7 cellular contexts compared by ENCODE assay signal in the genomic region with DNA sequence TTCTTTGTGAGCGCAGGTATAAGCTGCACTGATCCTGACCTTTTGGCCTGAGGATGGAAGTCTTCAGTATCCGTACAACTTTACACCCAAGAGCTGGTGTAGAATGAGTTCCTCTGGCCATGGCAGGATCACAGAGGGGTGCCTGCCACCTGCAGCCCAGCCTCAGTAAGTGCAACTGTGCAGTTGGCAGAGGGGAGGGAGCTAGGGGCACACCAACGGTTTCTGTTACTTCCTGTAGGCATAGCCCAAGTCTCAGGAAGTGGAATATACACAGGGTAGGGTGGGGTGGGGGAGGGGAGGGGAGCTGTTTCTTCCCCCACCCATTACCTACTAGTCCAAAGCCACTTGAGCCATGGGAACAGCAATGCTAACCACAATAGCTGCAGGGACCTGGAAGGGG.
A peak's percentile ranks its signal among the peaks of the same experiment; 100 is the strongest.
DNase-seq lines count a peak whose midpoint lies in the region; ATAC-seq, FAIRE-seq and TF ChIP-seq lines count a peak whose summit lies in the region.

No MANE protein-coding gene starts in this region.

- no peaks in the 10 kb centered on the region for H3K79me2 ChIP-seq in HepG2 (ENCODE audit: insufficient read depth, low read length)

- H3K4me1 ChIP-seq in HepG2 (ENCODE audit: insufficient read depth, low read length) = no peaks in the 10 kb centered on the region

- 31% methylated on average over 3 of the region's 3 CpGs for WGBS in HepG2 (ENCODE audit: low lambda C conversion rate)
- WGBS in lower leg skin, 2 donors = 30 to 39% methylated on average over 3 of the region's 3 CpGs

- peak; percentile 75 for FAIRE-seq in HepG2 (lab: Jason Lieb, UNC)

- BruUV-seq in HepG2 (replicated peaks; lab: Mats Ljungman, UMichigan) = no TSS peak

- 0 out of 5 replicates have a peak, but pooled peaks cover 0 to 5% of the 10 kb centered on the region in 2 experiments for H3K27me3 ChIP-seq in HepG2 (ENCODE audit: control insufficient read depth in 1 of 2, insufficient read depth in 2 of 2, low read length in 2 of 2)

- TF ChIP-seq CTCF in RWPE1 (conservative IDR thresholded peaks at IDR 0.05; ENCODE audit: low read depth) = peak; percentile 19; the same call in 1 of the 2 replicates
- peak; percentile 85 for TF ChIP-seq CTCF in HepG2 (CRISPR knock-in tag; IDR thresholded peaks at IDR 0.05)
- no peak for TF ChIP-seq CTCF in lower leg skin (IDR thresholded peaks at IDR 0.05)

- peak; percentile 53; the same call in 1 of the 2 replicates for TF ChIP-seq RAD21 in HepG2 (CRISPR knock-in tag; IDR thresholded peaks at IDR 0.05)

- H2AFZ ChIP-seq in HepG2 (ENCODE audit: low read length) = no peak overlapping the region

- no peak overlapping the region for H3K9ac ChIP-seq in HepG2 (ENCODE audit: insufficient read depth, low read depth, low read length)

- no peaks in the 10 kb centered on the region for H3K9me3 ChIP-seq in HepG2 (ENCODE audit: low read length)

- no peak for TF ChIP-seq POLR2A in HepG2 (IDR thresholded peaks at IDR 0.05; ENCODE audit: insufficient read depth in 1 of 2, low read depth in 2 of 2, low read length in 2 of 2)
- no peak for TF ChIP-seq POLR2A in lower leg skin (IDR thresholded peaks at IDR 0.05)

- H3K4me3 ChIP-seq in HepG2 (replicated peaks in 1 of 3; ENCODE audit: insufficient read depth in 1 of 3, low read depth in 2 of 3, low read length in 3 of 3) = no peak overlapping the region
- H3K4me3 ChIP-seq in lower leg skin (ENCODE audit: low read depth, poor library complexity, severe bottlenecking) = no peak overlapping the region

- intact Hi-C loops in HepG2 (cut with micrococcal nuclease; ENCODE audit: unreplicated experiment) (loop anchor here (1.0 to 5.0 kb wide), 4 partner anchors 90 to 819 kb away; a partner anchor contains a TSS), lower leg skin (cut with DNase I; ENCODE audit: low total_unique reads) (loop anchor here (10.0 kb wide), 1 partner anchor 203 kb away; no protein-coding TSS in a partner anchor)

- ATAC-seq in HG03039 (IDR thresholded peaks at IDR 0.05; ENCODE audit: unreplicated experiment) = peak; percentile 75
- peak; percentile 100 for ATAC-seq in HepG2

- in situ Hi-C loops in T47D (cut with HindIII; ENCODE audit: low pct_unique_long_range_greater_than_20kb, low sequenced_read_pairs) = no loop called here
- in situ Hi-C loops in HepG2 (cut with HindIII; ENCODE audit: extremely low pct_ligation_motif_present, low pct_unique_long_range_greater_than_20kb) = loop anchor here (5.0 kb wide), 1 partner anchor 195 kb away; no protein-coding TSS in a partner anchor

- H4K20me1 ChIP-seq in HepG2 (ENCODE audit: insufficient read depth, low read length) = no peaks in the 10 kb centered on the region

- TF ChIP-seq EP300 in HepG2 (IDR thresholded peaks at IDR 0.05; ENCODE audit: low read depth in 2 of 2, low read length in 2 of 2) (no peak), HepG2 (CRISPR knock-in tag; IDR thresholded peaks at IDR 0.05; ENCODE audit: borderline replicate concordance) (no peak)

- peak; percentile 41 for DNase-seq in GM03348 (ENCODE audit: low spot score)
- peak; percentile 42 for DNase-seq in RWPE1 (ENCODE audit: low spot score)
- peak; percentile 23 to 59 for DNase-seq in T47D (ENCODE audit: low read depth in 1 of 2, low spot score in 1 of 2)
- peak; percentile 35 for DNase-seq in HepG2 (ENCODE audit: low spot score)
- DNase-seq in stimulated activated CD8-positive, alpha-beta memory T cell treated with anti-CD3 and anti-CD28 coated beads, Interleukin-7, amount 100 ng/mL, for 48 hours (ENCODE audit: extremely low read depth in 1 of 2, low read depth in 1 of 2) = peak; percentile 8 to 24
- DNase-seq in lower leg skin (ENCODE audit: low spot score in 2 of 2) = no peak

- CTCF ChIA-PET in RWPE1 (lab: Yijun Ruan, JAX) = interaction anchor here (0.6 to 1.1 kb wide), 8 partner anchors 8 to 886 kb away, joined by 3 to 5 read pairs (median 3); no protein-coding TSS in a partner anchor
- CTCF ChIA-PET in HepG2 (lab: Yijun Ruan, JAX; ENCODE audit: low intra/inter-chr PET ratio, low total read pairs) = interaction anchor here (1.2 kb wide), 1 partner anchor 197 kb away, joined by 8 read pairs; no protein-coding TSS in a partner anchor

- POLR2A ChIA-PET in RWPE1 (lab: Yijun Ruan, JAX; ENCODE audit: low non-redundant PET) (no interaction called here), HepG2 (lab: Yijun Ruan, JAX) (no interaction called here)

- H3K27ac ChIP-seq in RWPE1 (no peak overlapping the region), HepG2 (ENCODE audit: extremely low read length, insufficient read depth, low read length) (no peak overlapping the region)

- H3K36me3 ChIP-seq in HepG2 (replicated peaks in 1 of 2; ENCODE audit: control insufficient read depth in 1 of 2, insufficient read depth in 2 of 2, low read length in 2 of 2) = no peaks in the 10 kb centered on the region

- peak overlapping the region; percentile 27; the same call in 1 of the 2 replicates for H3K4me2 ChIP-seq in HepG2 (ENCODE audit: low read depth, low read length)

TF ChIP-seq in HepG2, 621 proteins besides CTCF, POLR2A, EP300 and RAD21:
- TF ChIP-seq, protein P1, sequence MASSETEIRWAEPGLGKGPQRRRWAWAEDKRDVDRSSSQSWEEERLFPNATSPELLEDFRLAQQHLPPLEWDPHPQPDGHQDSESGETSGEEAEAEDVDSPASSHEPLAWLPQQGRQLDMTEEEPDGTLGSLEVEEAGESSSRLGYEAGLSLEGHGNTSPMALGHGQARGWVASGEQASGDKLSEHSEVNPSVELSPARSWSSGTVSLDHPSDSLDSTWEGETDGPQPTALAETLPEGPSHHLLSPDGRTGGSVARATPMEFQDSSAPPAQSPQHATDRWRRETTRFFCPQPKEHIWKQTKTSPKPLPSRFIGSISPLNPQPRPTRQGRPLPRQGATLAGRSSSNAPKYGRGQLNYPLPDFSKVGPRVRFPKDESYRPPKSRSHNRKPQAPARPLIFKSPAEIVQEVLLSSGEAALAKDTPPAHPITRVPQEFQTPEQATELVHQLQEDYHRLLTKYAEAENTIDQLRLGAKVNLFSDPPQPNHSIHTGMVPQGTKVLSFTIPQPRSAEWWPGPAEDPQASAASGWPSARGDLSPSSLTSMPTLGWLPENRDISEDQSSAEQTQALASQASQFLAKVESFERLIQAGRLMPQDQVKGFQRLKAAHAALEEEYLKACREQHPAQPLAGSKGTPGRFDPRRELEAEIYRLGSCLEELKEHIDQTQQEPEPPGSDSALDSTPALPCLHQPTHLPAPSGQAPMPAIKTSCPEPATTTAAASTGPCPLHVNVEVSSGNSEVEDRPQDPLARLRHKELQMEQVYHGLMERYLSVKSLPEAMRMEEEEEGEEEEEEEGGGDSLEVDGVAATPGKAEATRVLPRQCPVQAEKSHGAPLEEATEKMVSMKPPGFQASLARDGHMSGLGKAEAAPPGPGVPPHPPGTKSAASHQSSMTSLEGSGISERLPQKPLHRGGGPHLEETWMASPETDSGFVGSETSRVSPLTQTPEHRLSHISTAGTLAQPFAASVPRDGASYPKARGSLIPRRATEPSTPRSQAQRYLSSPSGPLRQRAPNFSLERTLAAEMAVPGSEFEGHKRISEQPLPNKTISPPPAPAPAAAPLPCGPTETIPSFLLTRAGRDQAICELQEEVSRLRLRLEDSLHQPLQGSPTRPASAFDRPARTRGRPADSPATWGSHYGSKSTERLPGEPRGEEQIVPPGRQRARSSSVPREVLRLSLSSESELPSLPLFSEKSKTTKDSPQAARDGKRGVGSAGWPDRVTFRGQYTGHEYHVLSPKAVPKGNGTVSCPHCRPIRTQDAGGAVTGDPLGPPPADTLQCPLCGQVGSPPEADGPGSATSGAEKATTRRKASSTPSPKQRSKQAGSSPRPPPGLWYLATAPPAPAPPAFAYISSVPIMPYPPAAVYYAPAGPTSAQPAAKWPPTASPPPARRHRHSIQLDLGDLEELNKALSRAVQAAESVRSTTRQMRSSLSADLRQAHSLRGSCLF (CRISPR knock-in tag; IDR thresholded peaks at IDR 0.05; ENCODE audit: borderline replicate concordance) = no peak
- TF ChIP-seq SMC3 (IDR thresholded peaks at IDR 0.05; ENCODE audit: low read length) (peak; percentile 75), GABPB1 (CRISPR knock-in tag; IDR thresholded peaks at IDR 0.05) (0 out of 2 replicates have a peak, but pooled peaks have one; percentile 36), GABPA (IDR thresholded peaks at IDR 0.05; ENCODE audit: low read depth, low read length) (no peak), GABPA (CRISPR knock-in tag; IDR thresholded peaks at IDR 0.05; ENCODE audit: low read depth) (peak; percentile 66), MBNL3 (CRISPR knock-in tag; conservative IDR thresholded peaks at IDR 0.05) (no peak), FLYWCH1 (CRISPR knock-in tag; IDR thresholded peaks at IDR 0.05) (no peak), ZNF773 (CRISPR knock-in tag; IDR thresholded peaks at IDR 0.05; ENCODE audit: borderline replicate concordance) (no peak), STAG1 (CRISPR knock-in tag; IDR thresholded peaks at IDR 0.05) (peak; percentile 83)
- TF ChIP-seq, protein P2, sequence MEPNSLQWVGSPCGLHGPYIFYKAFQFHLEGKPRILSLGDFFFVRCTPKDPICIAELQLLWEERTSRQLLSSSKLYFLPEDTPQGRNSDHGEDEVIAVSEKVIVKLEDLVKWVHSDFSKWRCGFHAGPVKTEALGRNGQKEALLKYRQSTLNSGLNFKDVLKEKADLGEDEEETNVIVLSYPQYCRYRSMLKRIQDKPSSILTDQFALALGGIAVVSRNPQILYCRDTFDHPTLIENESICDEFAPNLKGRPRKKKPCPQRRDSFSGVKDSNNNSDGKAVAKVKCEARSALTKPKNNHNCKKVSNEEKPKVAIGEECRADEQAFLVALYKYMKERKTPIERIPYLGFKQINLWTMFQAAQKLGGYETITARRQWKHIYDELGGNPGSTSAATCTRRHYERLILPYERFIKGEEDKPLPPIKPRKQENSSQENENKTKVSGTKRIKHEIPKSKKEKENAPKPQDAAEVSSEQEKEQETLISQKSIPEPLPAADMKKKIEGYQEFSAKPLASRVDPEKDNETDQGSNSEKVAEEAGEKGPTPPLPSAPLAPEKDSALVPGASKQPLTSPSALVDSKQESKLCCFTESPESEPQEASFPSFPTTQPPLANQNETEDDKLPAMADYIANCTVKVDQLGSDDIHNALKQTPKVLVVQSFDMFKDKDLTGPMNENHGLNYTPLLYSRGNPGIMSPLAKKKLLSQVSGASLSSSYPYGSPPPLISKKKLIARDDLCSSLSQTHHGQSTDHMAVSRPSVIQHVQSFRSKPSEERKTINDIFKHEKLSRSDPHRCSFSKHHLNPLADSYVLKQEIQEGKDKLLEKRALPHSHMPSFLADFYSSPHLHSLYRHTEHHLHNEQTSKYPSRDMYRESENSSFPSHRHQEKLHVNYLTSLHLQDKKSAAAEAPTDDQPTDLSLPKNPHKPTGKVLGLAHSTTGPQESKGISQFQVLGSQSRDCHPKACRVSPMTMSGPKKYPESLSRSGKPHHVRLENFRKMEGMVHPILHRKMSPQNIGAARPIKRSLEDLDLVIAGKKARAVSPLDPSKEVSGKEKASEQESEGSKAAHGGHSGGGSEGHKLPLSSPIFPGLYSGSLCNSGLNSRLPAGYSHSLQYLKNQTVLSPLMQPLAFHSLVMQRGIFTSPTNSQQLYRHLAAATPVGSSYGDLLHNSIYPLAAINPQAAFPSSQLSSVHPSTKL (CRISPR knock-in tag; IDR thresholded peaks at IDR 0.05) = 0 out of 2 replicates have a peak, but pooled peaks have one; percentile 10

Comparison
In these comparisons a context has a peak if more than half of its experiments do, and no peak if none do; other contexts are left out.
1. DNase-seq: peak in GM03348 (single experiment), RWPE1 (single experiment), T47D (2 of 2), HepG2 (single experiment) and stimulated activated CD8-positive, alpha-beta memory T cell treated with anti-CD3 and anti-CD28 coated beads, Interleukin-7, amount 100 ng/mL, for 48 hours (2 of 2); none in lower leg skin (0 of 2).
2. CTCF ChIP-seq: peak in RWPE1 (single experiment) and HepG2 (single experiment); none in lower leg skin (0 of 3).